ENCODE assay signal across 23 cellular contexts in genomic region chr2:58032751-58033055, GRCh38. TPM values are rescaled to one million over a fixed set of nuclear protein-coding genes. Genes with fewer than 3 reads are reported as not detected.
DNase-seq lines count a peak whose midpoint lies in the region; ATAC-seq lines count a peak whose summit lies in the region.
"Had no signal": no experiment of that assay in that cellular context is flagged by ENCODE, and none has a peak within 500 bp of the region (broad histone marks: within the 10 kb centered on the region; RNA-seq: fewer than 3 reads in every experiment).

No MANE protein-coding gene starts in this region.

- no peaks in the 10 kb centered on the region for H3K4me1 ChIP-seq in mesenchymal stem cell (ENCODE audit: control insufficient read depth, insufficient read depth, low read depth, low read length)
- H3K4me1 ChIP-seq: right atrium auricular region had no signal

- no peaks in the 10 kb centered on the region for H3K27me3 ChIP-seq in mesenchymal stem cell (ENCODE audit: control insufficient read depth in 1 of 2, insufficient read depth in 1 of 2, low read length in 2 of 2)
- H3K27me3 ChIP-seq: right atrium auricular region had no signal

- CTCF ChIA-PET in T-cell (lab: Charles Lee), result no interaction called here

- H3K18ac ChIP-seq in mesenchymal stem cell (ENCODE audit: low read depth in 1 of 2, low read length in 2 of 2), result no peak overlapping the region

- H4K8ac ChIP-seq in mesenchymal stem cell (ENCODE audit: low read length), result no peak overlapping the region

- H3K4me3 ChIP-seq in mesenchymal stem cell (ENCODE audit: insufficient read depth in 1 of 2, low read depth in 1 of 2, low read length in 2 of 2), result no peak overlapping the region
- H3K4me3 ChIP-seq: right atrium auricular region had no signal

- no peak overlapping the region for H2AK5ac ChIP-seq in mesenchymal stem cell (ENCODE audit: low read length, severe bottlenecking)

- H3K9me3 Mint-ChIP-seq in T-cell, result no peaks in the 10 kb centered on the region
- H3K9me3 Mint-ChIP-seq: activated CD4-positive, alpha-beta memory T cell treated with anti-CD3 and anti-CD28 coated beads for 36 hours; activated naive CD4-positive, alpha-beta T cell treated with anti-CD3 and anti-CD28 coated beads for 36 hours; CD4-positive, alpha-beta T cell; effector memory CD8-positive, alpha-beta T cell had no signal

- H3K9ac ChIP-seq in mesenchymal stem cell (ENCODE audit: low read length), result no peak overlapping the region

- DNase-seq in mesenchymal stem cell (peak; percentile 19), NCI-H748 (lab: John Stamatoyannopoulos, UW; ENCODE audit: unreplicated experiment) (no peak), SKM-1 treated with dmso at 0.1 percent for 144 hours (lab: John Stamatoyannopoulos, UW; ENCODE audit: unreplicated experiment) (no peak), T-cell (no peak)
- DNase-seq: activated CD4-positive, alpha-beta memory T cell treated with anti-CD3 and anti-CD28 coated beads for 36 hours; activated naive CD4-positive, alpha-beta T cell treated with anti-CD3 and anti-CD28 coated beads for 36 hours; activated T-cell treated with anti-CD3 and anti-CD28 coated beads, Interleukin-2, amount 50 U/mL, for 1 hour; aorta; CD4-positive, alpha-beta T cell; DMS53; effector memory CD8-positive, alpha-beta T cell; glutamatergic neuron; NCI-H1930; Right ventricle myocardium superior; stimulated activated naive CD4-positive, alpha-beta T cell treated with Interleukin-2 at 50 U/mL for 16 hours; T-helper 17 cell; trophoblast cell; WERI-Rb-1 had no signal

- H3K27me3 Mint-ChIP-seq in T-cell, result no peaks in the 10 kb centered on the region
- H3K27me3 Mint-ChIP-seq: activated CD4-positive, alpha-beta memory T cell treated with anti-CD3 and anti-CD28 coated beads for 36 hours; CD4-positive, alpha-beta T cell; effector memory CD8-positive, alpha-beta T cell; T-helper 17 cell had no signal

- H3K4ac ChIP-seq in mesenchymal stem cell (ENCODE audit: low read depth in 1 of 2, low read length in 2 of 2), result no peak overlapping the region

- no peak overlapping the region for H2BK15ac ChIP-seq in mesenchymal stem cell (ENCODE audit: low read depth, poor library complexity, severe bottlenecking)

- H2BK5ac ChIP-seq in mesenchymal stem cell (ENCODE audit: low read depth, low read length, poor library complexity, severe bottlenecking), result no peak overlapping the region

- WGBS in mesenchymal stem cell, result no CpG with 5 or more reads among the region's 1 CpG

- H3K4me2 ChIP-seq in mesenchymal stem cell (ENCODE audit: low read length, poor library complexity, severe bottlenecking), result no peak overlapping the region

- H3K14ac ChIP-seq in mesenchymal stem cell (ENCODE audit: low read length in 2 of 2), result no peak overlapping the region

- no peaks in the 10 kb centered on the region for H3K79me1 ChIP-seq in mesenchymal stem cell (replicated peaks; ENCODE audit: low read length, poor library complexity, severe bottlenecking)

- no peaks in the 10 kb centered on the region for H3K36me3 ChIP-seq in mesenchymal stem cell (ENCODE audit: control insufficient read depth in 1 of 2, insufficient read depth in 2 of 2, low read depth in 1 of 2, low read length in 2 of 2)
- H3K36me3 ChIP-seq: right atrium auricular region, WERI-Rb-1 had no signal

- H4K91ac ChIP-seq in mesenchymal stem cell (ENCODE audit: low read length), result no peak overlapping the region

- no peak overlapping the region for H3K27ac ChIP-seq in mesenchymal stem cell (ENCODE audit: low read length, poor library complexity, severe bottlenecking)
- H3K27ac ChIP-seq: right atrium auricular region, WERI-Rb-1 had no signal

- H2AFZ ChIP-seq in mesenchymal stem cell (ENCODE audit: low read depth, low read length), result no peak overlapping the region

- no peak overlapping the region for H3K27ac Mint-ChIP-seq in T-cell
- H3K27ac Mint-ChIP-seq: activated CD4-positive, alpha-beta memory T cell treated with anti-CD3 and anti-CD28 coated beads for 36 hours; CD4-positive, alpha-beta T cell; effector memory CD8-positive, alpha-beta T cell; T-helper 17 cell had no signal

- H3K9me3 ChIP-seq in mesenchymal stem cell (ENCODE audit: control insufficient read depth, low read length), result no peaks in the 10 kb centered on the region
- H3K9me3 ChIP-seq: right atrium auricular region had no signal

- no peak overlapping the region for H3K23ac ChIP-seq in mesenchymal stem cell (ENCODE audit: low read length in 2 of 2)

- ATAC-seq in GM18517 (IDR thresholded peaks at IDR 0.05; ENCODE audit: unreplicated experiment), result peak; percentile 6
- ATAC-seq in HG02623 (IDR thresholded peaks at IDR 0.05; ENCODE audit: unreplicated experiment), result peak; percentile 7
- ATAC-seq in HG03378 (IDR thresholded peaks at IDR 0.05; ENCODE audit: unreplicated experiment), result peak; percentile 21
- no peak for ATAC-seq in GM18519 (IDR thresholded peaks at IDR 0.05; ENCODE audit: low FRiP score, unreplicated experiment)
- ATAC-seq in T-cell (replicated peaks in 1 of 4), result no peak
- ATAC-seq: effector memory CD8-positive, alpha-beta T cell had no signal

- no peak overlapping the region for H2BK120ac ChIP-seq in mesenchymal stem cell (ENCODE audit: low read depth, low read length)

- POLR2A ChIA-PET in T-cell (lab: Charles Lee), result no interaction called here

- H3K36me3 Mint-ChIP-seq in T-cell, result peaks cover 19% of the 10 kb centered on the region

- no peak overlapping the region for H3K4me3 Mint-ChIP-seq in T-cell
- H3K4me3 Mint-ChIP-seq: activated CD4-positive, alpha-beta memory T cell treated with anti-CD3 and anti-CD28 coated beads for 36 hours; activated naive CD4-positive, alpha-beta T cell treated with anti-CD3 and anti-CD28 coated beads for 36 hours; CD4-positive, alpha-beta T cell; effector memory CD8-positive, alpha-beta T cell; T-helper 17 cell had no signal

- no peak overlapping the region for H2BK12ac ChIP-seq in mesenchymal stem cell (ENCODE audit: low read length in 2 of 2)

- peaks cover 0 to 2% (median 0%) of the 10 kb centered on the region in 3 donors for H3K4me1 Mint-ChIP-seq in T-cell
- H3K4me1 Mint-ChIP-seq: T-helper 17 cell had no signal

RNA-seq across cellular contexts. Expression of gene VRK2, which starts 13.9 kb away (rescaled TPM):
- polyA plus RNA-seq in mesenchymal stem cell (2013, experiment 1 of 2), result 17.4 TPM
- 17.0 TPM for polyA plus RNA-seq in mesenchymal stem cell (2013, experiment 2 of 2)
- 10 to 100 TPM; 13.9 to 18.8 (median 15.7) TPM for total RNA-seq in T-cell

Comparison
In these comparisons a context has a peak if more than half of its experiments do, and no peak if none do; other contexts are left out.
1. ATAC-seq: peak in GM18517 (single experiment), HG02623 (single experiment) and HG03378 (single experiment); none in GM18519 (single experiment) and T-cell (0 of 4).